23 cellular contexts compared by ENCODE assay signal in genomic region chr11:46663277-46663940, GRCh38. TPM values are rescaled to one million over a fixed set of nuclear protein-coding genes. Genes with fewer than 3 reads are reported as not detected.
DNase-seq lines count a peak whose midpoint lies in the region; TF ChIP-seq lines count a peak whose summit lies in the region.
"Had no signal": no experiment of that assay in that cellular context is flagged by ENCODE, and none has a peak within 500 bp of the region (broad histone marks: within the 10 kb centered on the region; RNA-seq: fewer than 3 reads in every experiment).

No MANE protein-coding gene starts in this region.

- H3K79me2 ChIP-seq in OCI-LY1 (ENCODE audit: insufficient read depth, low read length) = no peaks in the 10 kb centered on the region

- peaks cover 12% of the 10 kb centered on the region for H3K36me3 Mint-ChIP-seq in activated naive CD4-positive, alpha-beta T cell treated with anti-CD3 and anti-CD28 coated beads for 36 hours (ENCODE audit: low read depth)
- peaks cover 13 to 85% (median 30%) of the 10 kb centered on the region in 3 donors for H3K36me3 Mint-ChIP-seq in CD8-positive, alpha-beta memory T cell

- no peak for DNase-seq in activated naive CD4-positive, alpha-beta T cell treated with anti-CD3 and anti-CD28 coated beads for 36 hours
- no peak for DNase-seq in activated naive CD4-positive, alpha-beta T cell treated with Interleukin-2 at 50 U/mL for 16 hours
- DNase-seq in epithelial cell of prostate (ENCODE audit: low read depth, low spot score) (no peak), putamen (ENCODE audit: low spot score) (peak; percentile 77), NCI-H526 (lab: John Stamatoyannopoulos, UW) (no peak), amygdala (lab: John Stamatoyannopoulos, UW) (no peak)
- no peak for DNase-seq in CD8-positive, alpha-beta memory T cell
- DNase-seq: activated B cell treated with CpG ODN at 0.5 μM for 24 hours; activated CD8-positive, alpha-beta memory T cell treated with anti-CD3 and anti-CD28 coated beads, Interleukin-2, amount 10 ng/mL, durations not matched to agents 7 days and 5 days; activated gamma-delta T cell treated with Interleukin-2 at 50 U/mL for 16 hours; DMS153; hippocampal formation; islet precursor cell; NCI-H1092; NCI-H774; stimulated activated CD4-positive, alpha-beta T cell treated with anti-CD3 and anti-CD28 coated beads, Interleukin-15, amount 100 ng/mL, for 24 hours; stimulated activated naive B cell treated with anti-CD40 and anti-IgM and Interleukin-4, amounts not matched to agents 10 μg/mL and 1 μg/mL and 100 μg/mL, for 72 hours had no signal

- H3K27ac ChIP-seq in OCI-LY1 (ENCODE audit: low read depth, low read length, poor library complexity, severe bottlenecking) (peak overlapping the region; percentile 55), epithelial cell of prostate (peak overlapping the region; percentile 37)
- H3K27ac ChIP-seq in CD8-positive, alpha-beta memory T cell (ENCODE audit: low read depth, low read length) = no peak overlapping the region
- H3K27ac ChIP-seq: KMS-11, SJSA1 had no signal

- H3K4me1 Mint-ChIP-seq in activated naive CD4-positive, alpha-beta T cell treated with anti-CD3 and anti-CD28 coated beads for 36 hours (ENCODE audit: low read depth) = no peaks in the 10 kb centered on the region
- H3K4me1 Mint-ChIP-seq in CD8-positive, alpha-beta memory T cell = no peaks in the 10 kb centered on the region
- H3K4me1 Mint-ChIP-seq: activated B cell treated with CpG ODN at 0.5 μM for 24 hours; stimulated activated naive B cell treated with anti-CD40 and anti-IgM and Interleukin-4, amounts not matched to agents 10 μg/mL and 1 μg/mL and 100 μg/mL, for 72 hours had no signal

- H3K27ac Mint-ChIP-seq in activated naive CD4-positive, alpha-beta T cell treated with anti-CD3 and anti-CD28 coated beads for 36 hours = peak overlapping the region; percentile 22
- H3K27ac Mint-ChIP-seq in CD8-positive, alpha-beta memory T cell = peak overlapping the region in 3 of 8 donors; percentile 51 to 81 (median 69)
- H3K27ac Mint-ChIP-seq: activated B cell treated with CpG ODN at 0.5 μM for 24 hours; activated CD8-positive, alpha-beta memory T cell treated with anti-CD3 and anti-CD28 coated beads, Interleukin-2, amount 10 ng/mL, durations not matched to agents 7 days and 5 days; stimulated activated naive B cell treated with anti-CD40 and anti-IgM and Interleukin-4, amounts not matched to agents 10 μg/mL and 1 μg/mL and 100 μg/mL, for 72 hours; type B pancreatic cell had no signal

- no peaks in the 10 kb centered on the region for H3F3A ChIP-seq in OCI-LY1 (ENCODE audit: insufficient read depth, low read length)

- no peak overlapping the region for H2AFZ ChIP-seq in OCI-LY1 (ENCODE audit: low read length)

- peaks cover 34% of the 10 kb centered on the region for H3K4me1 ChIP-seq in OCI-LY1 (ENCODE audit: insufficient read depth, low read length, severe bottlenecking)
- H3K4me1 ChIP-seq in CD8-positive, alpha-beta memory T cell (ENCODE audit: insufficient read depth, low read length) = no peaks in the 10 kb centered on the region
- H3K4me1 ChIP-seq: SJSA1 had no signal

- H3K9me2 ChIP-seq in OCI-LY1 (ENCODE audit: low read depth, low read length) = no peaks in the 10 kb centered on the region

- POLR2A ChIA-PET in CD8-positive, alpha-beta memory T cell (lab: Charles Lee) = no interaction called here

- H3K4me3 ChIP-seq in OCI-LY1 (ENCODE audit: low read depth, low read length, poor library complexity, severe bottlenecking) = no peak overlapping the region
- no peak overlapping the region for H3K4me3 ChIP-seq in CD8-positive, alpha-beta memory T cell (ENCODE audit: low read length)
- H3K4me3 ChIP-seq: SJSA1 had no signal

- no peak overlapping the region for H3K4me2 ChIP-seq in OCI-LY1 (ENCODE audit: low read length)
- H3K4me2 ChIP-seq: KMS-11 had no signal

- CTCF ChIA-PET in activated naive CD4-positive, alpha-beta T cell treated with anti-CD3 and anti-CD28 coated beads for 36 hours (lab: Charles Lee) = no interaction called here
- CTCF ChIA-PET in CD8-positive, alpha-beta memory T cell (lab: Charles Lee) = interaction anchor here (1.3 kb wide), 1 partner anchor 8 kb away, joined by 3 read pairs; no protein-coding TSS in a partner anchor

- peaks cover 79% of the 10 kb centered on the region; the same call in 1 of the 2 replicates for H3K36me3 ChIP-seq in OCI-LY1 (ENCODE audit: insufficient read depth, low read length)
- peaks cover 62% of the 10 kb centered on the region for H3K36me3 ChIP-seq in CD8-positive, alpha-beta memory T cell (ENCODE audit: insufficient read depth, low read length)

- no peak overlapping the region for H3K4me3 Mint-ChIP-seq in activated naive CD4-positive, alpha-beta T cell treated with anti-CD3 and anti-CD28 coated beads for 36 hours
- H3K4me3 Mint-ChIP-seq in CD8-positive, alpha-beta memory T cell = no peak overlapping the region
- H3K4me3 Mint-ChIP-seq: activated B cell treated with CpG ODN at 0.5 μM for 24 hours; activated CD8-positive, alpha-beta memory T cell treated with anti-CD3 and anti-CD28 coated beads, Interleukin-2, amount 10 ng/mL, durations not matched to agents 7 days and 5 days; stimulated activated naive B cell treated with anti-CD40 and anti-IgM and Interleukin-4, amounts not matched to agents 10 μg/mL and 1 μg/mL and 100 μg/mL, for 72 hours; type B pancreatic cell had no signal

- H3K9me3 Mint-ChIP-seq in activated naive CD4-positive, alpha-beta T cell treated with anti-CD3 and anti-CD28 coated beads for 36 hours = no peaks in the 10 kb centered on the region
- no peaks in the 10 kb centered on the region for H3K9me3 Mint-ChIP-seq in CD8-positive, alpha-beta memory T cell
- H3K9me3 Mint-ChIP-seq: activated B cell treated with CpG ODN at 0.5 μM for 24 hours; stimulated activated naive B cell treated with anti-CD40 and anti-IgM and Interleukin-4, amounts not matched to agents 10 μg/mL and 1 μg/mL and 100 μg/mL, for 72 hours; type B pancreatic cell had no signal

- H3K27me3 ChIP-seq in OCI-LY1 (ENCODE audit: insufficient read depth, low read length) = no peaks in the 10 kb centered on the region
- H3K27me3 ChIP-seq in CD8-positive, alpha-beta memory T cell (ENCODE audit: insufficient read depth, low read length, poor library complexity, severe bottlenecking) = no peaks in the 10 kb centered on the region
- H3K27me3 ChIP-seq: SJSA1 had no signal

- no peaks in the 10 kb centered on the region for H4K20me1 ChIP-seq in OCI-LY1 (ENCODE audit: insufficient read depth, low read length)

- H3K27me3 Mint-ChIP-seq in activated naive CD4-positive, alpha-beta T cell treated with anti-CD3 and anti-CD28 coated beads for 36 hours (ENCODE audit: low read depth) = no peaks in the 10 kb centered on the region
- H3K27me3 Mint-ChIP-seq in CD8-positive, alpha-beta memory T cell = no peaks in the 10 kb centered on the region
- H3K27me3 Mint-ChIP-seq: activated B cell treated with CpG ODN at 0.5 μM for 24 hours; activated CD8-positive, alpha-beta memory T cell treated with anti-CD3 and anti-CD28 coated beads, Interleukin-2, amount 10 ng/mL, durations not matched to agents 7 days and 5 days; stimulated activated naive B cell treated with anti-CD40 and anti-IgM and Interleukin-4, amounts not matched to agents 10 μg/mL and 1 μg/mL and 100 μg/mL, for 72 hours; type B pancreatic cell had no signal

- intact Hi-C loops in activated naive CD4-positive, alpha-beta T cell treated with anti-CD3 and anti-CD28 coated beads for 36 hours (cut with micrococcal nuclease) = no loop called here

- no peaks in the 10 kb centered on the region for H3K9me3 ChIP-seq in OCI-LY1 (ENCODE audit: low read length)
- H3K9me3 ChIP-seq in CD8-positive, alpha-beta memory T cell (ENCODE audit: low read length) = no peaks in the 10 kb centered on the region
- H3K9me3 ChIP-seq: SJSA1 had no signal

- no peak overlapping the region for H3K9ac ChIP-seq in OCI-LY1 (ENCODE audit: low read length)
- H3K9ac ChIP-seq: KMS-11 had no signal

- no peak for TF ChIP-seq CTCF in OCI-LY1 (IDR thresholded peaks at IDR 0.05; ENCODE audit: low read length)

RNA-seq across cellular contexts. Expression of gene ARHGAP1, which starts 37.0 kb away (rescaled TPM):
- 10 to 100 TPM; 31.2 to 32.6 TPM for total RNA-seq in activated naive CD4-positive, alpha-beta T cell treated with anti-CD3 and anti-CD28 coated beads for 36 hours
- total RNA-seq in CD8-positive, alpha-beta memory T cell = 10 to 100 TPM; 56.8 TPM
- 76.1 TPM for polyA plus RNA-seq in CD8-positive, alpha-beta memory T cell

RNA-seq across cellular contexts. Expression of gene ZNF408, which starts 37.4 kb away (rescaled TPM):
- 1 to 10 TPM; 7.3 to 7.6 TPM for total RNA-seq in activated naive CD4-positive, alpha-beta T cell treated with anti-CD3 and anti-CD28 coated beads for 36 hours
- 10 to 100 TPM; 13.2 to 14.4 TPM for total RNA-seq in CD8-positive, alpha-beta memory T cell
- polyA plus RNA-seq in CD8-positive, alpha-beta memory T cell = 9.6 TPM

RNA-seq across cellular contexts. Expression of gene ATG13, which starts 46.1 kb away (rescaled TPM):
- total RNA-seq in activated naive CD4-positive, alpha-beta T cell treated with anti-CD3 and anti-CD28 coated beads for 36 hours = 10 to 100 TPM; 54.7 to 55.6 TPM
- 10 to 100 TPM; 67.9 to 69.6 TPM for total RNA-seq in CD8-positive, alpha-beta memory T cell
- polyA plus RNA-seq in CD8-positive, alpha-beta memory T cell = 81.6 TPM

RNA-seq across cellular contexts. Expression of gene HARBI1, which starts 46.4 kb away (rescaled TPM):
- total RNA-seq in activated naive CD4-positive, alpha-beta T cell treated with anti-CD3 and anti-CD28 coated beads for 36 hours = 1 to 10 TPM; 2.8 to 3.1 TPM
- total RNA-seq in CD8-positive, alpha-beta memory T cell = 1 to 10 TPM; 4.6 to 5.3 TPM
- 12.9 TPM for polyA plus RNA-seq in CD8-positive, alpha-beta memory T cell

RNA-seq across cellular contexts. Expression of gene F2, which starts 55.6 kb away (rescaled TPM):
- not detected for total RNA-seq in activated naive CD4-positive, alpha-beta T cell treated with anti-CD3 and anti-CD28 coated beads for 36 hours
- not detected for total RNA-seq in CD8-positive, alpha-beta memory T cell
- polyA plus RNA-seq in CD8-positive, alpha-beta memory T cell = not detected
- total RNA-seq: activated B cell treated with CpG ODN at 0.5 μM for 24 hours; activated CD8-positive, alpha-beta memory T cell treated with anti-CD3 and anti-CD28 coated beads, Interleukin-2, amount 10 ng/mL, durations not matched to agents 7 days and 5 days; fibroblast of lung; mesenteric fat pad; SJSA1 had no signal
- polyA plus RNA-seq: fibroblast of lung had no signal
